2 cellular contexts compared by ENCODE assay signal in the genomic region with DNA sequence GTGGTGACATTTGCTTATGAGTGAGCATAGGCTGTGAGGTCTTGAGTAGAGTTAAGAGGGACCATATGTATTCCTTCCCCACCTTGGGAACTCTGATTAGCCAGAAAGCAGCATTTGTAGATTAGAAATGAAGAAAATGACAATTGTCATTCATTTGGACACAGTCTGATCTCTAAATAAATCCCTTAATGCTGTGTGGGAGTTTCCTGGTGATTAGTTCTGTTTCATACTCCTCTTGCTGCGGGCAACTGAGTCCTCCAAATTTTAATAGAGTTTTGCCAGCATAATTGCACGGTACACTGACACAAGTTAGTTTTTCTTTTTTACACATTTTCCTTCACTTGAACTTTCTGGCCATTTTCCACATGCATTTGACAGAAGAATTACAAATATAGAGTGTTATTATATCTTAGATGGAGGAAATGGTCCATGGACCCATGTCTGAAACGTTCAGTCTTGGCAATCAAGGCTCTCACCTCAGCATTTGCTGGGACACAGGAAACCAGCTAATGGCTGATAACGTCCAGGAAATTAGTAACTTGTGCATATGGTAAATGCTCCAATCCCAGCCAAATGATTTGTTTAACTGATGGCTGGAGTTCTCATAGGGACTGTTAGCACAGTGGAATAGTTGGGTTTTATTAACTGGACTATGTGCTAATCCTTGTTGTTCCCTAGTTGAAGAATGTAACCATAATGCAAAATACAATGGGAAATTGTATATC.
A peak's percentile ranks its signal among the peaks of the same experiment; 100 is the strongest.
TF ChIP-seq lines count a peak whose summit lies in the region.

No MANE protein-coding gene starts in this region.

TF ChIP-seq in IMR-90, 13 proteins besides CTCF, POLR2A, EP300 and RAD21:
- TF ChIP-seq MAZ (IDR thresholded peaks at IDR 0.05; ENCODE audit: borderline replicate concordance, low read depth, low read length) (no peak), RFX5 (IDR thresholded peaks at IDR 0.05; ENCODE audit: low read depth, low read length) (no peak), MAFK (IDR thresholded peaks at IDR 0.05; ENCODE audit: low read depth, low read length) (no peak), MXI1 (IDR thresholded peaks at IDR 0.05; ENCODE audit: borderline replicate concordance, low read depth, low read length) (no peak), CHD1 (IDR thresholded peaks at IDR 0.05; ENCODE audit: low read depth, low read length) (no peak), SMC3 (IDR thresholded peaks at IDR 0.05; ENCODE audit: low read depth, low read length) (no peak), ELK1 (IDR thresholded peaks at IDR 0.05; ENCODE audit: borderline replicate concordance, low read depth, low read length) (no peak), NFE2L2 (IDR thresholded peaks at IDR 0.05; ENCODE audit: low read depth, low read length) (no peak), USF2 (IDR thresholded peaks at IDR 0.05; ENCODE audit: low read depth, low read length) (no peak), BHLHE40 (IDR thresholded peaks at IDR 0.05; ENCODE audit: low read depth, low read length) (no peak), FOS (IDR thresholded peaks at IDR 0.05; ENCODE audit: low read depth, low read length) (no peak), CEBPB (IDR thresholded peaks at IDR 0.05; ENCODE audit: low read depth, low read length) (no peak), RCOR1 (IDR thresholded peaks at IDR 0.05; ENCODE audit: insufficient replicate concordance, low read length) (no peak)

TF ChIP-seq in endothelial cell of umbilical vein, 7 proteins besides CTCF, POLR2A, EP300 and RAD21:
- TF ChIP-seq FOS (IDR thresholded peaks at IDR 0.05; ENCODE audit: borderline replicate concordance, insufficient read depth, low read length), result peak; percentile 70
- TF ChIP-seq, protein P1, sequence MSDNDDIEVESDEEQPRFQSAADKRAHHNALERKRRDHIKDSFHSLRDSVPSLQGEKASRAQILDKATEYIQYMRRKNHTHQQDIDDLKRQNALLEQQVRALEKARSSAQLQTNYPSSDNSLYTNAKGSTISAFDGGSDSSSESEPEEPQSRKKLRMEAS (IDR thresholded peaks at IDR 0.05; ENCODE audit: insufficient read depth, insufficient read length), result no peak
- no peak for TF ChIP-seq MYC (IDR thresholded peaks at IDR 0.05; ENCODE audit: low read depth, low read length)
- no peak for TF ChIP-seq EZH2 (IDR thresholded peaks at IDR 0.05; ENCODE audit: borderline replicate concordance, low read depth, low read length, severe bottlenecking)
- TF ChIP-seq GATA2 (IDR thresholded peaks at IDR 0.05; ENCODE audit: insufficient read depth, insufficient read length, low read depth, low read length), result peak; percentile 96
- peak; percentile 24 for TF ChIP-seq JUN (IDR thresholded peaks at IDR 0.05; ENCODE audit: borderline replicate concordance, insufficient read depth, insufficient read length, low read depth)
- peak; percentile 87 for TF ChIP-seq POLR2AphosphoS5 (IDR thresholded peaks at IDR 0.05; ENCODE audit: insufficient read depth, low read depth, low read length)
